Comparison of ENCODE assay signal across 10 cellular contexts in genomic region chr1:87956072-87956471, GRCh38.
DNase-seq lines count a peak whose midpoint lies in the region; ATAC-seq and TF ChIP-seq lines count a peak whose summit lies in the region.
"Had no signal": no experiment of that assay in that cellular context is flagged by ENCODE, and none has a peak within 500 bp of the region (broad histone marks: within the 10 kb centered on the region; RNA-seq: fewer than 3 reads in every experiment).

No MANE protein-coding gene starts in this region.

- no peaks in the 10 kb centered on the region for H3K27me3 ChIP-seq in ACC112 (ENCODE audit: insufficient read depth, low read length)
- no peaks in the 10 kb centered on the region for H3K27me3 ChIP-seq in IMR-90 (ENCODE audit: control insufficient read depth, insufficient read depth, low read length)

- no peaks in the 10 kb centered on the region for H3K79me2 ChIP-seq in ACC112 (ENCODE audit: control insufficient read depth, insufficient read depth, low read length, unreplicated experiment)

- dilution Hi-C loops in IMR-90 (cut with HindIII; ENCODE audit: low sequenced_read_pairs, unreplicated experiment), result no loop called here

- H3K27ac ChIP-seq in ACC112 (ENCODE audit: low read depth, low read length), result peak overlapping the region; percentile 4
- H3K27ac ChIP-seq in IMR-90 (ENCODE audit: insufficient read depth, low read length), result no peak overlapping the region

- no peak overlapping the region for H2BK20ac ChIP-seq in IMR-90 (ENCODE audit: low read depth, low read length)

- H2BK5ac ChIP-seq in IMR-90 (ENCODE audit: low read depth, low read length, poor library complexity, severe bottlenecking), result peak overlapping the region; percentile 75

- ATAC-seq in IMR-90 (ENCODE audit: low read depth) (peak; percentile 92), HG02981 (IDR thresholded peaks at IDR 0.05; ENCODE audit: unreplicated experiment) (no peak)

- no peak overlapping the region for H3K4me3 Mint-ChIP-seq in chondrocyte (ENCODE audit: unreplicated experiment)
- no peak overlapping the region for H3K4me3 Mint-ChIP-seq in activated T-helper 2 cell treated with anti-CD3 and anti-CD28 coated beads, Interferon-gamma antibody, Interleukin-2, Interleukin-4, amounts not matched to agents 10 μg/mL and 5 μg/mL and 100 μg/mL, durations not matched to agents 14 hours and 24 hours and 36 hours (ENCODE audit: low read depth)

- H2BK120ac ChIP-seq in IMR-90 (ENCODE audit: low read depth, low read length), result peak overlapping the region; percentile 61; the same call in 1 of the 2 replicates

- no peaks in the 10 kb centered on the region for H3K36me3 Mint-ChIP-seq in chondrocyte (ENCODE audit: low read depth)
- H3K36me3 Mint-ChIP-seq in activated T-helper 2 cell treated with anti-CD3 and anti-CD28 coated beads, Interferon-gamma antibody, Interleukin-2, Interleukin-4, amounts not matched to agents 10 μg/mL and 5 μg/mL and 100 μg/mL, durations not matched to agents 14 hours and 24 hours and 36 hours (ENCODE audit: low read depth), result no peaks in the 10 kb centered on the region

- H3K9me3 ChIP-seq in IMR-90 (ENCODE audit: control insufficient read depth, insufficient read depth, low read length), result no peaks in the 10 kb centered on the region

- no peak overlapping the region for H3K18ac ChIP-seq in IMR-90 (ENCODE audit: low read depth, low read length)

- H3K23ac ChIP-seq in IMR-90 (ENCODE audit: low read depth, low read length), result no peak overlapping the region

- no peaks in the 10 kb centered on the region for H4K20me1 ChIP-seq in IMR-90 (ENCODE audit: insufficient read depth, low read length)

- no peak for TF ChIP-seq POLR2A in IMR-90 (IDR thresholded peaks at IDR 0.05; ENCODE audit: low read depth, low read length)

- no peaks in the 10 kb centered on the region for H3K9me3 Mint-ChIP-seq in chondrocyte (ENCODE audit: low read depth)
- H3K9me3 Mint-ChIP-seq in activated T-helper 2 cell treated with anti-CD3 and anti-CD28 coated beads, Interferon-gamma antibody, Interleukin-2, Interleukin-4, amounts not matched to agents 10 μg/mL and 5 μg/mL and 100 μg/mL, durations not matched to agents 14 hours and 24 hours and 36 hours, result no peaks in the 10 kb centered on the region

- no peak overlapping the region for H4K91ac ChIP-seq in IMR-90 (ENCODE audit: insufficient read depth, low read depth, low read length)

- H3K79me1 ChIP-seq in IMR-90 (ENCODE audit: low read depth in 1 of 2, low read length in 2 of 2), result no peaks in the 10 kb centered on the region

- no peaks in the 10 kb centered on the region for H3K36me3 ChIP-seq in ACC112 (ENCODE audit: insufficient read depth, low read length)
- H3K36me3 ChIP-seq in IMR-90 (ENCODE audit: control insufficient read depth, insufficient read depth, low read length), result no peaks in the 10 kb centered on the region

- TF ChIP-seq CTCF in IMR-90 (conservative IDR thresholded peaks at IDR 0.05; ENCODE audit: low read depth, low read length) (no peak), chondrocyte (IDR thresholded peaks at IDR 0.05) (no peak)

- DNase-seq in IMR-90, result peak; percentile 98
- DNase-seq in chondrocyte (ENCODE audit: low spot score), result no peak
- peak; percentile 98 for DNase-seq in kidney tubule cell (ENCODE audit: low spot score)
- DNase-seq in activated CD4-positive, alpha-beta T cell treated with anti-CD3 and anti-CD28 coated beads for 48 hours, result no peak
- no peak for DNase-seq in activated T-helper 2 cell treated with anti-CD3 and anti-CD28 coated beads, Interferon-gamma antibody, Interleukin-2, Interleukin-4, amounts not matched to agents 10 μg/mL and 5 μg/mL and 100 μg/mL, durations not matched to agents 14 hours and 24 hours and 36 hours (ENCODE audit: low spot score)
- DNase-seq in activated T-cell treated with anti-CD3 and anti-CD28 coated beads, Interleukin-2, amount 50 U/mL, for 1 hour, result no peak
- DNase-seq: effector CD8-positive, alpha-beta T cell; SIG-M5 had no signal

- no peak overlapping the region for H4K5ac ChIP-seq in IMR-90 (ENCODE audit: low read depth, low read length)

- peak overlapping the region; percentile 13 for H3K27ac Mint-ChIP-seq in chondrocyte (ENCODE audit: unreplicated experiment)
- H3K27ac Mint-ChIP-seq in activated T-helper 2 cell treated with anti-CD3 and anti-CD28 coated beads, Interferon-gamma antibody, Interleukin-2, Interleukin-4, amounts not matched to agents 10 μg/mL and 5 μg/mL and 100 μg/mL, durations not matched to agents 14 hours and 24 hours and 36 hours, result no peak overlapping the region

- BruUV-seq in IMR-90 (replicated peaks; lab: Mats Ljungman, UMichigan), result no TSS peak

- CTCF ChIA-PET in IMR-90 (lab: Yijun Ruan, JAX), result no interaction called here

- no peak overlapping the region for H3K4ac ChIP-seq in IMR-90 (ENCODE audit: low read depth, low read length)

- H2BK15ac ChIP-seq in IMR-90 (ENCODE audit: low read depth, low read length), result no peak overlapping the region

- intact Hi-C loops in IMR-90 (cut with micrococcal nuclease), result loop anchor here (10.0 kb wide), 2 partner anchors 441 to 481 kb away; no protein-coding TSS in a partner anchor
- intact Hi-C loops in activated T-helper 2 cell treated with anti-CD3 and anti-CD28 coated beads, Interferon-gamma antibody, Interleukin-2, Interleukin-4, amounts not matched to agents 10 μg/mL and 5 μg/mL and 100 μg/mL, durations not matched to agents 14 hours and 24 hours and 36 hours (cut with micrococcal nuclease), result no loop called here

- no peak overlapping the region for H2AK5ac ChIP-seq in IMR-90 (ENCODE audit: low read depth, low read length)

- H3K27me3 Mint-ChIP-seq in chondrocyte (ENCODE audit: low read depth), result no peaks in the 10 kb centered on the region
- H3K27me3 Mint-ChIP-seq in activated T-helper 2 cell treated with anti-CD3 and anti-CD28 coated beads, Interferon-gamma antibody, Interleukin-2, Interleukin-4, amounts not matched to agents 10 μg/mL and 5 μg/mL and 100 μg/mL, durations not matched to agents 14 hours and 24 hours and 36 hours (ENCODE audit: low read depth), result peaks cover 2% of the 10 kb centered on the region

- H3K4me3 ChIP-seq in ACC112 (ENCODE audit: low read depth, low read length) (no peak overlapping the region), IMR-90 (ENCODE audit: insufficient read depth, low read depth, low read length) (no peak overlapping the region)

- no peak overlapping the region for H3K9ac ChIP-seq in IMR-90 (ENCODE audit: low read depth, low read length)

- peak overlapping the region; percentile 35; the same call in 1 of the 2 replicates for H3K4me2 ChIP-seq in IMR-90 (ENCODE audit: low read depth, low read length)

- in situ Hi-C loops in IMR-90 (cut with MboI; ENCODE audit: low sequenced_read_pairs), result no loop called here

- H3K4me1 ChIP-seq in ACC112 (ENCODE audit: control insufficient read depth, insufficient read depth, low read length, unreplicated experiment) (peaks cover 24% of the 10 kb centered on the region), IMR-90 (ENCODE audit: control insufficient read depth, insufficient read depth, low read length) (peaks cover 2% of the 10 kb centered on the region; the same call in 1 of the 2 replicates)

- no peak overlapping the region for H4K8ac ChIP-seq in IMR-90 (ENCODE audit: low read depth in 2 of 2, low read length in 2 of 2)

- POLR2A ChIA-PET in IMR-90 (lab: Charles Lee; ENCODE audit: unreplicated experiment), result interaction anchor here (0.6 kb wide), 1 partner anchor 45 kb away, joined by 3 read pairs; no protein-coding TSS in a partner anchor

- H3K4me1 Mint-ChIP-seq in chondrocyte (ENCODE audit: low read depth), result peaks cover 20% of the 10 kb centered on the region
- H3K4me1 Mint-ChIP-seq in activated T-helper 2 cell treated with anti-CD3 and anti-CD28 coated beads, Interferon-gamma antibody, Interleukin-2, Interleukin-4, amounts not matched to agents 10 μg/mL and 5 μg/mL and 100 μg/mL, durations not matched to agents 14 hours and 24 hours and 36 hours (ENCODE audit: low read depth), result no peaks in the 10 kb centered on the region

- H3K56ac ChIP-seq in IMR-90 (ENCODE audit: extremely low read depth, insufficient read depth, low read length), result 0 out of 2 replicates have a peak overlapping the region, but pooled peaks have one; percentile 22

- H3K14ac ChIP-seq in IMR-90 (replicated peaks; ENCODE audit: low read depth, low read length), result no peak overlapping the region

- H2AFZ ChIP-seq in ACC112 (ENCODE audit: low read length, unreplicated experiment), result peak overlapping the region; percentile 3
- H2AFZ ChIP-seq in IMR-90 (replicated peaks; ENCODE audit: low read length, poor library complexity), result no peak overlapping the region

- H2AK9ac ChIP-seq in IMR-90 (replicated peaks; ENCODE audit: low read depth, low read length, poor library complexity), result no peak overlapping the region

- no peak for TF ChIP-seq RAD21 in IMR-90 (IDR thresholded peaks at IDR 0.05; ENCODE audit: low read length)

- no peaks in the 10 kb centered on the region; the same call in 1 of the 2 replicates for H3K9me1 ChIP-seq in IMR-90 (ENCODE audit: insufficient read depth, low read length)

- WGBS in IMR-90 (ENCODE audit: extremely low coverage in 2 of 2, insufficient read length in 1 of 2), 2 experiments, result no CpG with 5 or more reads among the region's 6 CpGs

TF ChIP-seq in IMR-90, 13 proteins besides CTCF, POLR2A, EP300 and RAD21 (continues in another document):
- TF ChIP-seq FOS (IDR thresholded peaks at IDR 0.05; ENCODE audit: low read depth, low read length), result peak; percentile 96
- TF ChIP-seq RCOR1 (IDR thresholded peaks at IDR 0.05; ENCODE audit: insufficient replicate concordance, low read length), result peak; percentile 83
- TF ChIP-seq MAZ (IDR thresholded peaks at IDR 0.05; ENCODE audit: borderline replicate concordance, low read depth, low read length), result peak; percentile 68; the same call in 1 of the 2 replicates
- peak; percentile 66; the same call in 1 of the 2 replicates for TF ChIP-seq CEBPB (IDR thresholded peaks at IDR 0.05; ENCODE audit: low read depth, low read length)
- 0 out of 2 replicates have a peak, but pooled peaks have one; percentile 50 for TF ChIP-seq CHD1 (IDR thresholded peaks at IDR 0.05; ENCODE audit: low read depth, low read length)
- peak; percentile 22; the same call in 1 of the 2 replicates for TF ChIP-seq NFE2L2 (IDR thresholded peaks at IDR 0.05; ENCODE audit: low read depth, low read length)
- no peak for TF ChIP-seq ELK1 (IDR thresholded peaks at IDR 0.05; ENCODE audit: borderline replicate concordance, low read depth, low read length)
- peak; percentile 44 for TF ChIP-seq MAFK (IDR thresholded peaks at IDR 0.05; ENCODE audit: low read depth, low read length)
- TF ChIP-seq MXI1 (IDR thresholded peaks at IDR 0.05; ENCODE audit: borderline replicate concordance, low read depth, low read length), result no peak

Comparison
In these comparisons a context has a peak if more than half of its experiments do, and no peak if none do; other contexts are left out.
1. DNase-seq: peak in IMR-90 (single experiment) and kidney tubule cell (single experiment); none in chondrocyte (single experiment), activated CD4-positive, alpha-beta T cell treated with anti-CD3 and anti-CD28 coated beads for 48 hours (single experiment), activated T-helper 2 cell treated with anti-CD3 and anti-CD28 coated beads, Interferon-gamma antibody, Interleukin-2, Interleukin-4, amounts not matched to agents 10 μg/mL and 5 μg/mL and 100 μg/mL, durations not matched to agents 14 hours and 24 hours and 36 hours (single experiment) and activated T-cell treated with anti-CD3 and anti-CD28 coated beads, Interleukin-2, amount 50 U/mL, for 1 hour (single experiment).